1 cellular context compared by ENCODE assay signal in the genomic region with DNA sequence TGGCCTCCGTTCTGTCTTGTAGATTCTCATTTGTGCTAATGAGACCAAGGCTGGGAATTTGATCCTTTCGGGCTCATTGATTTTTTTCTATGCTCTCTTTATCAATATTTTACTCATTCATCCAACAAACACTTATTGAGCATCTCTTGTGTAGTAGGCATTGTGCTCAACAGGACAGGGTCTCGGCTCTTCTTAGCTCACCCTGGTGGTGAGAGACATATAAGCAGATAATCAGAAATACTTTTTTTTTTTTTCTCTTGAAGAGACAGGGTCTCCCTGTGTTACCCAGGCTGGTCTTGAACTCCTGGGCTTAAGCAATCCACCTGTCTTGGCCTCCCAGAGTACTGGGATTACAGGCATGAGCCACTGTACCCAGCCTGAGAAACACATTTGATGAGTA.
TF ChIP-seq lines count a peak whose summit lies in the region.

No MANE protein-coding gene starts in this region.

TF ChIP-seq in HCT116, 20 proteins besides CTCF, POLR2A, EP300 and RAD21 (continued from another document):
- TF ChIP-seq, protein P1, sequence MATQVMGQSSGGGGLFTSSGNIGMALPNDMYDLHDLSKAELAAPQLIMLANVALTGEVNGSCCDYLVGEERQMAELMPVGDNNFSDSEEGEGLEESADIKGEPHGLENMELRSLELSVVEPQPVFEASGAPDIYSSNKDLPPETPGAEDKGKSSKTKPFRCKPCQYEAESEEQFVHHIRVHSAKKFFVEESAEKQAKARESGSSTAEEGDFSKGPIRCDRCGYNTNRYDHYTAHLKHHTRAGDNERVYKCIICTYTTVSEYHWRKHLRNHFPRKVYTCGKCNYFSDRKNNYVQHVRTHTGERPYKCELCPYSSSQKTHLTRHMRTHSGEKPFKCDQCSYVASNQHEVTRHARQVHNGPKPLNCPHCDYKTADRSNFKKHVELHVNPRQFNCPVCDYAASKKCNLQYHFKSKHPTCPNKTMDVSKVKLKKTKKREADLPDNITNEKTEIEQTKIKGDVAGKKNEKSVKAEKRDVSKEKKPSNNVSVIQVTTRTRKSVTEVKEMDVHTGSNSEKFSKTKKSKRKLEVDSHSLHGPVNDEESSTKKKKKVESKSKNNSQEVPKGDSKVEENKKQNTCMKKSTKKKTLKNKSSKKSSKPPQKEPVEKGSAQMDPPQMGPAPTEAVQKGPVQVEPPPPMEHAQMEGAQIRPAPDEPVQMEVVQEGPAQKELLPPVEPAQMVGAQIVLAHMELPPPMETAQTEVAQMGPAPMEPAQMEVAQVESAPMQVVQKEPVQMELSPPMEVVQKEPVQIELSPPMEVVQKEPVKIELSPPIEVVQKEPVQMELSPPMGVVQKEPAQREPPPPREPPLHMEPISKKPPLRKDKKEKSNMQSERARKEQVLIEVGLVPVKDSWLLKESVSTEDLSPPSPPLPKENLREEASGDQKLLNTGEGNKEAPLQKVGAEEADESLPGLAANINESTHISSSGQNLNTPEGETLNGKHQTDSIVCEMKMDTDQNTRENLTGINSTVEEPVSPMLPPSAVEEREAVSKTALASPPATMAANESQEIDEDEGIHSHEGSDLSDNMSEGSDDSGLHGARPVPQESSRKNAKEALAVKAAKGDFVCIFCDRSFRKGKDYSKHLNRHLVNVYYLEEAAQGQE (IDR thresholded peaks at IDR 0.05; ENCODE audit: low read depth): no peak
- TF ChIP-seq CEBPB (IDR thresholded peaks at IDR 0.05; ENCODE audit: low read depth): no peak
- no peak for TF ChIP-seq FOSL1 (IDR thresholded peaks at IDR 0.05; ENCODE audit: low read depth)
- no peak for TF ChIP-seq CBX3 (IDR thresholded peaks at IDR 0.05; ENCODE audit: low read depth)
- no peak for TF ChIP-seq ATF3 (IDR thresholded peaks at IDR 0.05)
- no peak for TF ChIP-seq YY1 (IDR thresholded peaks at IDR 0.05; ENCODE audit: extremely low read depth, insufficient replicate concordance, low read depth, low read length)
- TF ChIP-seq ZFX (IDR thresholded peaks at IDR 0.05): no peak
- no peak for TF ChIP-seq EGR1 (IDR thresholded peaks at IDR 0.05; ENCODE audit: low read depth)
- no peak for TF ChIP-seq ZNF274 (IDR thresholded peaks at IDR 0.05; ENCODE audit: low read depth, low read length)
